17 cellular contexts compared by ENCODE assay signal in the genomic region with DNA sequence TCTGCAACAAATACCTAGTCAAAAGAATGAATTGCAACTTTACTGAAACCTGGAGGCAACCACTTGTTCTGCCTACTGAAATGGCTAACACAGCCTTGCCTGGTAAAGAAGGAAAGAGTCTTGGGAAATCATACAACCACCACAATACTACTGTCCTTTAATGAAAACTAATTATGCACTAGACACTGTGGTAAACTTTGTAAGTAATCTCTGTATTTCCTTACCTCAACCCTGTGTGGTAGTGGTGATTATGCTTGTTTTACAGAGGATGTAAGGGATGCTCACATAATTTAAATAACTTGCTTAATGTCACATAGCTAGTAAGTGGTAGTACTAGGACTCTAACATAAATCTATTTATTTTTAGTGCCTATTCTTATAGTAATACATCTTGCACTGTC. TPM values are rescaled to one million over a fixed set of nuclear protein-coding genes. Genes with fewer than 3 reads are reported as not detected.
A peak's percentile ranks its signal among the peaks of the same experiment; 100 is the strongest.
DNase-seq lines count a peak whose midpoint lies in the region; ATAC-seq and TF ChIP-seq lines count a peak whose summit lies in the region.
"Had no signal": no experiment of that assay in that cellular context is flagged by ENCODE, and none has a peak within 500 bp of the region (broad histone marks: within the 10 kb centered on the region; RNA-seq: fewer than 3 reads in every experiment).

No MANE protein-coding gene starts in this region.

- H3K4me1 ChIP-seq in left ventricle myocardium inferior, result peaks cover 13% of the 10 kb centered on the region

- no peak for DNase-seq in left ventricle myocardium inferior
- DNase-seq in Right ventricle myocardium inferior (ENCODE audit: missing footprints), result no peak
- no peak for DNase-seq in substantia nigra (lab: John Stamatoyannopoulos, UW)
- DNase-seq in kidney tubule cell (ENCODE audit: low spot score), result no peak
- no peak for DNase-seq in DMS53 treated with DMSO at 0.1 percent for 48 hours (lab: John Stamatoyannopoulos, UW; ENCODE audit: unreplicated experiment)
- DNase-seq: DMS79 treated with DMSO at 0.1 percent for 48 hours, dorsolateral prefrontal cortex, immature natural killer cell, left ventricle myocardium superior, NCI-H524 treated with DMSO at 0.1 percent for 48 hours, posterior cingulate gyrus, sigmoid colon had no signal

- no peaks in the 10 kb centered on the region for H3K27me3 ChIP-seq in left ventricle myocardium inferior (ENCODE audit: low read depth)
- H3K27me3 ChIP-seq: dorsolateral prefrontal cortex, sigmoid colon had no signal

- ATAC-seq in Right ventricle myocardium inferior (no peak), GM21786 (IDR thresholded peaks at IDR 0.05; ENCODE audit: unreplicated experiment) (peak; percentile 41)
- ATAC-seq: left ventricle myocardium superior had no signal

- H3K27ac ChIP-seq in left ventricle myocardium inferior (replicated peaks), result peak overlapping the region; percentile 32
- peak overlapping the region; percentile 85 for H3K27ac ChIP-seq in VCaP
- no peak overlapping the region for H3K27ac ChIP-seq in substantia nigra (ENCODE audit: low read depth, low read length, poor library complexity, severe bottlenecking)
- H3K27ac ChIP-seq: dorsolateral prefrontal cortex, sigmoid colon, thoracic aorta had no signal

- intact Hi-C loops in left ventricle myocardium inferior (cut with micrococcal nuclease), result no loop called here
- intact Hi-C loops in Right ventricle myocardium inferior (cut with DNase I), result no loop called here

- no peaks in the 10 kb centered on the region for H3K9me3 ChIP-seq in left ventricle myocardium inferior (replicated peaks)
- H3K9me3 ChIP-seq: sigmoid colon, thoracic aorta had no signal

- no peak for TF ChIP-seq CTCF in left ventricle myocardium inferior (IDR thresholded peaks at IDR 0.05; ENCODE audit: borderline replicate concordance)
- TF ChIP-seq CTCF in VCaP (conservative IDR thresholded peaks at IDR 0.05), result no peak

- no peaks in the 10 kb centered on the region for H3K36me3 ChIP-seq in left ventricle myocardium inferior
- H3K36me3 ChIP-seq: sigmoid colon, thoracic aorta had no signal

- H3K4me3 ChIP-seq in left ventricle myocardium inferior, result no peak overlapping the region
- H3K4me3 ChIP-seq: dorsolateral prefrontal cortex, sigmoid colon, thoracic aorta had no signal

RNA-seq across cellular contexts. Expression of a gene that starts 44.7 kb away (rescaled TPM):
- total RNA-seq in left ventricle myocardium inferior, result not detected
- not detected for total RNA-seq in Right ventricle myocardium inferior
- total RNA-seq: cardiac septum, left ventricle myocardium superior, neural crest cell, thoracic aorta had no signal
